24 cellular contexts compared by ENCODE assay signal in the genomic region with DNA sequence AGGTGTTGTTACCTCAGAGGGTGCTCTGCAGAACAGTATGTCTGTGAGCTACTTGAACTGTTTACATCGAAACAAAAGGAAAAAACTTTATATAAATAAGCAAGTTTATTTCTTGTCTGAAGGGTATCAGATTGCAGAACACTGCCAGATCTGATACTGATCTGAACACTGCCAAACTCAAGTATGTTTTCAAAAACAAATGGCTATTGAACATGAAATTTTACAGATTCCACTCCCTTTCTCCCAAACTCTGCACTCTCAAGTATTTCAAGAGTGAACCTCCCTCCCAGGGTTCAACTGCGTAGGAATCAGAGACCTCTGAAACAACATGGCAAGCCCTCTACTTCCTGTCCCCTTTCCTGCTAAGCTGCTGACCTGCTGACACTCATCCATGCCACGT.
"Had no signal": no experiment of that assay in that cellular context is flagged by ENCODE, and none has a peak within 500 bp of the region (broad histone marks: within the 10 kb centered on the region; RNA-seq: fewer than 3 reads in every experiment).

No MANE protein-coding gene starts in this region.

- H3K4me1 ChIP-seq: colonic mucosa, esophagus squamous epithelium, gastrocnemius medialis, left lung, lower lobe of right lung had no signal

- H3K27me3 Mint-ChIP-seq: dendritic cell treated with granulocyte-macrophage colony-stimulating factor and Interleukin-4, amounts not matched to agents 40 ng/mL and 50 ng/mL, for 4 days had no signal

- H3K9me3 ChIP-seq: colonic mucosa, esophagus squamous epithelium, gastrocnemius medialis, heart right ventricle, lower lobe of right lung had no signal

- H3K36me3 ChIP-seq: colonic mucosa, esophagus squamous epithelium, gastrocnemius medialis, heart right ventricle, left lung, lower lobe of right lung had no signal

- H3K4me3 Mint-ChIP-seq: dendritic cell treated with granulocyte-macrophage colony-stimulating factor and Interleukin-4, amounts not matched to agents 40 ng/mL and 50 ng/mL, for 4 days; effector memory CD8-positive, alpha-beta T cell; endodermal cell; mesothelial cell of epicardium had no signal

- H3K4me3 ChIP-seq: colonic mucosa, esophagus squamous epithelium, gastrocnemius medialis, heart right ventricle, left lung, lower lobe of right lung, mucosa of descending colon had no signal

- H3K4me1 Mint-ChIP-seq: endodermal cell, mesothelial cell of epicardium had no signal

- H3K27ac ChIP-seq: colonic mucosa, epithelial cell of prostate, esophagus squamous epithelium, gastrocnemius medialis, heart right ventricle, left lung, lower lobe of right lung had no signal

- DNase-seq: colonic mucosa; cortex of kidney; effector CD8-positive, alpha-beta T cell; effector memory CD8-positive, alpha-beta T cell; endodermal cell; erythroblast; esophagus squamous epithelium; foreskin fibroblast; foreskin melanocyte; gastrocnemius medialis; glutamatergic neuron; head of caudate nucleus; heart right ventricle; hippocampal formation; left cardiac atrium; left lung; left ventricle myocardium superior; lower lobe of right lung; mesenchymal stem cell; mucosa of descending colon had no signal

- H3K27ac Mint-ChIP-seq: dendritic cell treated with granulocyte-macrophage colony-stimulating factor and Interleukin-4, amounts not matched to agents 40 ng/mL and 50 ng/mL, for 4 days; effector memory CD8-positive, alpha-beta T cell; endodermal cell; mesothelial cell of epicardium had no signal

- H3K27me3 ChIP-seq: colonic mucosa, esophagus squamous epithelium, gastrocnemius medialis, left lung had no signal

- ATAC-seq: effector memory CD8-positive, alpha-beta T cell; esophagus mucosa; gastrocnemius medialis; left cardiac atrium; left lung; left ventricle myocardium superior; lower lobe of right lung; mucosa of descending colon had no signal
